Comparison of ENCODE assay signal across 29 cellular contexts in the genomic region with DNA sequence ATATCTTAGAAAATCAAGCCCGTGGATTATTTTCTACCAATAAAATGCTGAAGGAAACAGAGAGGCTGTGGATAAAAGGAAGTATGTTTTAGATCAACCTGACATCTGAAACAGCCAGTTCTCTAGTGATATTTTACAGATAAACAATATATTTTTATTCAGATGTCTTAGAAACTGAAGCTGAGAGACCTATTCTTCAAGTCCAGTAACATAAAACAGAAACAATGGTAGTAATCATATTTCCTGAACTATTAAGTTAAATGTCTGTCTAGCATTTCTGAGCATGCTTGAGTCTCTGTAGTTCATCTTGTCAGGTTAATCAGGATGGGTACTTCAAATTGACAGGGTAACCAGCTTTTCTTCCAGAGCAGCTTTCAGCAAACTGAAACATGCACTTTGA.
DNase-seq lines count a peak whose midpoint lies in the region; ATAC-seq and TF ChIP-seq lines count a peak whose summit lies in the region.
"Had no signal": no experiment of that assay in that cellular context is flagged by ENCODE, and none has a peak within 500 bp of the region (broad histone marks: within the 10 kb centered on the region; RNA-seq: fewer than 3 reads in every experiment).

No MANE protein-coding gene starts in this region.

- H3K4me3 ChIP-seq in neural cell (ENCODE audit: low read length): no peak overlapping the region
- H3K4me3 ChIP-seq: A549; BLaER1; BLaER1 treated with 17β-estradiol and CSF1 and Interleukin-3, amounts not matched to agents 10 nM and 100 nM had no signal

- H3K9me3 ChIP-seq in neural cell (ENCODE audit: low read length): peaks cover 7% of the 10 kb centered on the region
- H3K9me3 ChIP-seq: BE2C had no signal

- no peaks in the 10 kb centered on the region for H3K79me2 ChIP-seq in neural cell (replicated peaks; ENCODE audit: insufficient read depth, low read length)

- peak; percentile 45 for TF ChIP-seq EP300 in neural cell (conservative IDR thresholded peaks at IDR 0.05; ENCODE audit: poor library complexity, severe bottlenecking)

- DNase-seq in SK-N-DZ (ENCODE audit: low spot score) (peak; percentile 92), NCI-H128 (lab: John Stamatoyannopoulos, UW; ENCODE audit: unreplicated experiment) (no peak)
- DNase-seq: 8988T; ACHN; AML-193; BE2C; C1 segment of cervical spinal cord; Caco-2; Calu3; CD4-positive, alpha-beta memory T cell; CD4-positive, alpha-beta T cell; CD4-positive, CD25-positive, alpha-beta regulatory T cell; CD8-positive, alpha-beta memory T cell; CD8-positive, alpha-beta T cell; COR-L47; DMS 273 treated with DMSO at 0.1 percent for 48 hours; DMS153; DMS53; DMS79; DMS79 treated with DMSO at 0.1 percent for 48 hours; DND-41; EL had no signal

- H3K9ac ChIP-seq in neural cell (ENCODE audit: low read length): no peak overlapping the region
- H3K9ac ChIP-seq: BLaER1; BLaER1 treated with 17β-estradiol and CSF1 and Interleukin-3, amounts not matched to agents 10 nM and 100 nM had no signal

- H3K27me3 ChIP-seq in neural cell (ENCODE audit: insufficient read depth, low read depth, low read length): no peaks in the 10 kb centered on the region
- H3K27me3 ChIP-seq: BE2C; BLaER1; BLaER1 treated with 17β-estradiol and CSF1 and Interleukin-3, amounts not matched to agents 10 nM and 100 nM had no signal

- no peak overlapping the region for H3K27ac ChIP-seq in neural cell (ENCODE audit: low read length)
- H3K27ac ChIP-seq: 22Rv1; A549; BLaER1; BLaER1 treated with 17β-estradiol and CSF1 and Interleukin-3, amounts not matched to agents 10 nM and 100 nM; C4-2B had no signal

- H3K36me3 ChIP-seq in neural cell (ENCODE audit: insufficient read depth, low read length): no peaks in the 10 kb centered on the region
- H3K36me3 ChIP-seq: BE2C; BLaER1; BLaER1 treated with 17β-estradiol and CSF1 and Interleukin-3, amounts not matched to agents 10 nM and 100 nM had no signal

- H3K4me2 ChIP-seq in neural cell (ENCODE audit: low read length): no peak overlapping the region
- H3K4me2 ChIP-seq: A549; BLaER1; BLaER1 treated with 17β-estradiol and CSF1 and Interleukin-3, amounts not matched to agents 10 nM and 100 nM had no signal

- no peaks in the 10 kb centered on the region for H4K20me1 ChIP-seq in neural cell (ENCODE audit: insufficient read depth)
- H4K20me1 ChIP-seq: BLaER1; BLaER1 treated with 17β-estradiol and CSF1 and Interleukin-3, amounts not matched to agents 10 nM and 100 nM had no signal

- H3K9me2 ChIP-seq in neural cell (ENCODE audit: insufficient read depth, low read length): no peaks in the 10 kb centered on the region

- no peak for TF ChIP-seq POLR2A in GM18505 (IDR thresholded peaks at IDR 0.05; ENCODE audit: borderline replicate concordance, extremely low read depth, insufficient read depth, insufficient read length)

- H2AFZ ChIP-seq in neural cell (ENCODE audit: low read depth, low read length): no peak overlapping the region

- TF ChIP-seq RAD21 in neural cell (conservative IDR thresholded peaks at IDR 0.05): no peak

- no peak for TF ChIP-seq CTCF in neural cell (IDR thresholded peaks at IDR 0.05; ENCODE audit: poor library complexity, severe bottlenecking)

- no peaks in the 10 kb centered on the region for H3F3A ChIP-seq in neural cell (ENCODE audit: insufficient read depth, low read length, poor library complexity, severe bottlenecking)

- ATAC-seq in GM18505 (IDR thresholded peaks at IDR 0.05; ENCODE audit: unreplicated experiment): no peak
- ATAC-seq: A549; CD8-positive, alpha-beta T cell had no signal

TF ChIP-seq in neural cell, 6 proteins besides CTCF, POLR2A, EP300 and RAD21:
- TF ChIP-seq, protein P1, sequence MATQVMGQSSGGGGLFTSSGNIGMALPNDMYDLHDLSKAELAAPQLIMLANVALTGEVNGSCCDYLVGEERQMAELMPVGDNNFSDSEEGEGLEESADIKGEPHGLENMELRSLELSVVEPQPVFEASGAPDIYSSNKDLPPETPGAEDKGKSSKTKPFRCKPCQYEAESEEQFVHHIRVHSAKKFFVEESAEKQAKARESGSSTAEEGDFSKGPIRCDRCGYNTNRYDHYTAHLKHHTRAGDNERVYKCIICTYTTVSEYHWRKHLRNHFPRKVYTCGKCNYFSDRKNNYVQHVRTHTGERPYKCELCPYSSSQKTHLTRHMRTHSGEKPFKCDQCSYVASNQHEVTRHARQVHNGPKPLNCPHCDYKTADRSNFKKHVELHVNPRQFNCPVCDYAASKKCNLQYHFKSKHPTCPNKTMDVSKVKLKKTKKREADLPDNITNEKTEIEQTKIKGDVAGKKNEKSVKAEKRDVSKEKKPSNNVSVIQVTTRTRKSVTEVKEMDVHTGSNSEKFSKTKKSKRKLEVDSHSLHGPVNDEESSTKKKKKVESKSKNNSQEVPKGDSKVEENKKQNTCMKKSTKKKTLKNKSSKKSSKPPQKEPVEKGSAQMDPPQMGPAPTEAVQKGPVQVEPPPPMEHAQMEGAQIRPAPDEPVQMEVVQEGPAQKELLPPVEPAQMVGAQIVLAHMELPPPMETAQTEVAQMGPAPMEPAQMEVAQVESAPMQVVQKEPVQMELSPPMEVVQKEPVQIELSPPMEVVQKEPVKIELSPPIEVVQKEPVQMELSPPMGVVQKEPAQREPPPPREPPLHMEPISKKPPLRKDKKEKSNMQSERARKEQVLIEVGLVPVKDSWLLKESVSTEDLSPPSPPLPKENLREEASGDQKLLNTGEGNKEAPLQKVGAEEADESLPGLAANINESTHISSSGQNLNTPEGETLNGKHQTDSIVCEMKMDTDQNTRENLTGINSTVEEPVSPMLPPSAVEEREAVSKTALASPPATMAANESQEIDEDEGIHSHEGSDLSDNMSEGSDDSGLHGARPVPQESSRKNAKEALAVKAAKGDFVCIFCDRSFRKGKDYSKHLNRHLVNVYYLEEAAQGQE (IDR thresholded peaks at IDR 0.05; ENCODE audit: borderline replicate concordance): no peak
- TF ChIP-seq POLR2AphosphoS5 (IDR thresholded peaks at IDR 0.05) (no peak), EZH2 (IDR thresholded peaks at IDR 0.05; ENCODE audit: borderline replicate concordance, insufficient read depth, low read length, poor library complexity, severe bottlenecking) (no peak), TAF1 (IDR thresholded peaks at IDR 0.05; ENCODE audit: low read depth) (no peak), SMC3 (conservative IDR thresholded peaks at IDR 0.05; ENCODE audit: poor library complexity) (no peak), MXI1 (conservative IDR thresholded peaks at IDR 0.05; ENCODE audit: poor library complexity, severe bottlenecking) (no peak)
TF ChIP-seq in neural cell: peak in this region for 0.
